ENCODE assay signal across 22 cellular contexts in genomic region chr16:4718466-4718865, GRCh38. TPM values are rescaled to one million over a fixed set of nuclear protein-coding genes. Genes with fewer than 3 reads are reported as not detected.
"Had no signal": no experiment of that assay in that cellular context is flagged by ENCODE, and none has a peak within 500 bp of the region (broad histone marks: within the 10 kb centered on the region; RNA-seq: fewer than 3 reads in every experiment).

No MANE protein-coding gene starts in this region.

- H3K4me3 Mint-ChIP-seq: activated CD8-positive, alpha-beta T cell treated with anti-CD3 and anti-CD28 coated beads for 36 hours; activated naive CD4-positive, alpha-beta T cell treated with anti-CD3 and anti-CD28 coated beads for 36 hours; endodermal cell; naive B cell; neural crest cell; stimulated activated naive CD8-positive, alpha-beta T cell treated with anti-CD3 and anti-CD28 coated beads, Interleukin-15, Interleukin-2, amounts not matched to agents 100 ng/mL and 50 ng/mL, for 24 hours; T-helper 2 cell treated with Interferon-gamma antibody and Interleukin-4, amounts not matched to agents 5 μg/mL and 100 μg/mL, for 36 hours had no signal

- H3K36me3 ChIP-seq: uterus had no signal

- H3K4me1 ChIP-seq: foreskin keratinocyte, prostate gland, right atrium auricular region, suprapubic skin, transverse colon, uterus had no signal

- ATAC-seq: activated CD8-positive, alpha-beta T cell treated with anti-CD3 and anti-CD28 coated beads for 36 hours; body of pancreas; foreskin keratinocyte; left lobe of liver had no signal

- H3K27me3 ChIP-seq: body of pancreas, foreskin keratinocyte, right atrium auricular region, suprapubic skin, transverse colon, uterus had no signal

- DNase-seq: activated CD4-positive, alpha-beta T cell treated with anti-CD3 and anti-CD28 coated beads for 48 hours; activated CD8-positive, alpha-beta T cell treated with anti-CD3 and anti-CD28 coated beads for 36 hours; activated naive CD4-positive, alpha-beta T cell treated with anti-CD3 and anti-CD28 coated beads for 36 hours; activated T-cell treated with anti-CD3 and anti-CD28 coated beads, Interleukin-2, amount 50 U/mL, for 1 hour; body of pancreas; central memory CD4-positive, alpha-beta T cell; endodermal cell; foreskin keratinocyte; hypothalamus; naive B cell; transverse colon; uterus had no signal

- H3K4me3 ChIP-seq: body of pancreas, prostate gland, right atrium auricular region, suprapubic skin, transverse colon, uterus had no signal

- H3K27ac Mint-ChIP-seq: activated CD8-positive, alpha-beta T cell treated with anti-CD3 and anti-CD28 coated beads for 36 hours; activated naive CD4-positive, alpha-beta T cell treated with anti-CD3 and anti-CD28 coated beads for 36 hours; activated T-helper 2 cell treated with anti-CD3 and anti-CD28 coated beads, Interferon-gamma antibody, Interleukin-2, Interleukin-4, amounts not matched to agents 10 μg/mL and 5 μg/mL and 100 μg/mL, durations not matched to agents 14 hours and 24 hours and 36 hours; endodermal cell; stimulated activated naive CD8-positive, alpha-beta T cell treated with anti-CD3 and anti-CD28 coated beads, Interleukin-15, Interleukin-2, amounts not matched to agents 100 ng/mL and 50 ng/mL, for 24 hours; T-helper 2 cell treated with Interferon-gamma antibody and Interleukin-4, amounts not matched to agents 5 μg/mL and 100 μg/mL, for 36 hours had no signal

- H3K9me3 ChIP-seq: body of pancreas, prostate gland, right atrium auricular region, suprapubic skin, transverse colon, uterus had no signal

- H3K4me1 Mint-ChIP-seq: neural crest cell had no signal

- H3K27ac ChIP-seq: body of pancreas, epithelial cell of prostate, foreskin keratinocyte, prostate gland, right atrium auricular region, suprapubic skin, transverse colon, uterus had no signal

- H3K27me3 Mint-ChIP-seq: activated CD8-positive, alpha-beta T cell treated with anti-CD3 and anti-CD28 coated beads for 36 hours; naive B cell; stimulated activated naive CD8-positive, alpha-beta T cell treated with anti-CD3 and anti-CD28 coated beads, Interleukin-15, Interleukin-2, amounts not matched to agents 100 ng/mL and 50 ng/mL, for 24 hours had no signal

- H3K9me3 Mint-ChIP-seq: activated CD8-positive, alpha-beta T cell treated with anti-CD3 and anti-CD28 coated beads for 36 hours; activated naive CD4-positive, alpha-beta T cell treated with anti-CD3 and anti-CD28 coated beads for 36 hours; activated T-helper 2 cell treated with anti-CD3 and anti-CD28 coated beads, Interferon-gamma antibody, Interleukin-2, Interleukin-4, amounts not matched to agents 10 μg/mL and 5 μg/mL and 100 μg/mL, durations not matched to agents 14 hours and 24 hours and 36 hours; endodermal cell; naive B cell; neural crest cell; stimulated activated naive CD8-positive, alpha-beta T cell treated with anti-CD3 and anti-CD28 coated beads, Interleukin-15, Interleukin-2, amounts not matched to agents 100 ng/mL and 50 ng/mL, for 24 hours; T-helper 2 cell treated with Interferon-gamma antibody and Interleukin-4, amounts not matched to agents 5 μg/mL and 100 μg/mL, for 36 hours had no signal

RNA-seq across cellular contexts. Expression of gene DNAAF8, which starts 15.9 kb away (rescaled TPM):
- total RNA-seq: mononuclear cell had no signal
